In the genomic region with DNA sequence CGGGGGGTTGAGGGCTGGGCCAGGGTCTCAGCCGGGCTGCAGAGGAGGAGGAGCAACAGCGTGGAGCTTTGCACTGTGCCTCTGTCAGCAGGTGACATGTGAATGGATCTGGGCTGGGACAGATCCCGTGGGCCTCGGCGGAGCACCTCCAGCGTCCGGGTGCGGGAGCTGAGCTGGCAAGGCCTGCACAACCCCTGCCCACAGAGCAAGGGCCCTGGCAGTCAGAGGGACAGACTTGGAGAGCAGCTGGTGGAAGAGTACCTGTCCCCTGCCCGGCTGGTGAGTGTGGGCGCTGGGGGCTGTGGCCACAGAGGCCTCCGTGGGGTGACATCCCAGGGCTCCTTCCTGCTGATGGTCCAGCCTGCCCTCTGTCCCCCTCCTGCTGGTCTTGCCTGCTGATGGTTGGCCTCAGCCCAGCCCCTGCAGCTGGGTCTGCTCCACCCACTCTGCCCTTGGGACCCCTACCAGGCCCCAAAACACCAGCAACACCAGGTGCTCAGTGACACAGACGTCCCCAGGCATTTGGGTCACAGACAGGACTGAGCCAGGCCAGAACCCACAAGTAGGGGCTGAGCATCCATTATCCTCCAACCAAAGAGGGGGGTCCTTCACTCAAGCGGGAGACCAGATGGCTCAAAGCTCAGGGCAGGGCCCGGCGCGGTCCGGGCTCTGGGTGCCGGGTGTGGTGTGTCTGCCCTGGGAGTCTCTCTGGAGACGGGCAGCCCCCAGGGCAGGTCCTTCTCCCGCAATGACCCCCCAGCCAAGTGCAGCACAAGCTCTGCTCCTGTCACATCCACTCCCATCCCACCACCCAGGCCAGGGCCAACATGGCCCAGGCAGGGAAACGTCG, we compare ENCODE assay signal across 18 cellular contexts. TPM values are rescaled to one million over a fixed set of nuclear protein-coding genes. Genes with fewer than 3 reads are reported as not detected.
A peak's percentile ranks its signal among the peaks of the same experiment; 100 is the strongest.
DNase-seq lines count a peak whose midpoint lies in the region; ATAC-seq and TF ChIP-seq lines count a peak whose summit lies in the region.
"Had no signal": no experiment of that assay in that cellular context is flagged by ENCODE, and none has a peak within 500 bp of the region (broad histone marks: within the 10 kb centered on the region; RNA-seq: fewer than 3 reads in every experiment).

No MANE protein-coding gene starts in this region.

- no peak for TF ChIP-seq CTCF in left ventricle myocardium inferior (IDR thresholded peaks at IDR 0.05; ENCODE audit: borderline replicate concordance)
- no peak for TF ChIP-seq CTCF in endodermal cell (conservative IDR thresholded peaks at IDR 0.05)
- TF ChIP-seq CTCF in nephron progenitor cell (IDR thresholded peaks at IDR 0.05): no peak

- H3K36me3 Mint-ChIP-seq in endodermal cell (ENCODE audit: low read depth) (peaks cover 10% of the 10 kb centered on the region), nephron progenitor cell (ENCODE audit: low read depth) (peaks cover 5% of the 10 kb centered on the region)

- H3K4me3 Mint-ChIP-seq in endodermal cell: no peak overlapping the region
- H3K4me3 Mint-ChIP-seq in nephron progenitor cell: no peak overlapping the region
- H3K4me3 Mint-ChIP-seq: CD4-positive, alpha-beta T cell; H9 had no signal

- WGBS in endodermal cell (ENCODE audit: insufficient coverage in 1 of 2, insufficient read length in 1 of 2), 2 experiments: 84 to 88% methylated on average over 10 to 23 of the region's 23 CpGs
- 88 to 89% methylated on average over 22 to 23 of the region's 23 CpGs for WGBS in aorta, 2 donors

- H3K4me1 Mint-ChIP-seq in endodermal cell (peaks cover 2% of the 10 kb centered on the region), nephron progenitor cell (peaks cover 26% of the 10 kb centered on the region)

- H3K9ac ChIP-seq in endodermal cell (ENCODE audit: extremely low read depth, low read length, poor library complexity, severe bottlenecking): no peak overlapping the region

- H3K27ac ChIP-seq in left ventricle myocardium inferior (replicated peaks) (no peak overlapping the region), endodermal cell (ENCODE audit: low read depth, low read length) (no peak overlapping the region), aorta (ENCODE audit: low read depth in 1 of 2, low read length in 2 of 2) (no peak overlapping the region)

- no peaks in the 10 kb centered on the region for H3K36me3 ChIP-seq in left ventricle myocardium inferior
- no peaks in the 10 kb centered on the region for H3K36me3 ChIP-seq in endodermal cell (ENCODE audit: control insufficient read depth, insufficient read depth, low read length)
- H3K36me3 ChIP-seq in aorta (ENCODE audit: control insufficient read depth in 1 of 2, insufficient read depth in 2 of 2, low read length in 1 of 2): no peaks in the 10 kb centered on the region

- H3K9me3 ChIP-seq in left ventricle myocardium inferior (replicated peaks): no peaks in the 10 kb centered on the region
- H3K9me3 ChIP-seq in endodermal cell (ENCODE audit: control insufficient read depth, low read length): no peaks in the 10 kb centered on the region
- H3K9me3 ChIP-seq in aorta (ENCODE audit: control insufficient read depth, low read length): no peaks in the 10 kb centered on the region

- H3K27me3 Mint-ChIP-seq in endodermal cell (ENCODE audit: insufficient read depth): peaks cover 9% of the 10 kb centered on the region
- peaks cover 30% of the 10 kb centered on the region for H3K27me3 Mint-ChIP-seq in nephron progenitor cell (ENCODE audit: low read depth, poor library complexity)
- H3K27me3 Mint-ChIP-seq: CD4-positive, alpha-beta T cell had no signal

- H3K27ac Mint-ChIP-seq in endodermal cell: no peak overlapping the region
- no peak overlapping the region for H3K27ac Mint-ChIP-seq in nephron progenitor cell
- H3K27ac Mint-ChIP-seq: CD4-positive, alpha-beta T cell; H9 had no signal

- peaks cover 21% of the 10 kb centered on the region for H3K4me1 ChIP-seq in left ventricle myocardium inferior
- no peaks in the 10 kb centered on the region for H3K4me1 ChIP-seq in endodermal cell (ENCODE audit: control insufficient read depth, insufficient read depth, low read length)
- H3K4me1 ChIP-seq in aorta (ENCODE audit: control insufficient read depth in 1 of 2, insufficient read depth in 2 of 2, low read length in 2 of 2): no peaks in the 10 kb centered on the region

- H3K4me3 ChIP-seq in left ventricle myocardium inferior (no peak overlapping the region), endodermal cell (ENCODE audit: low read length) (no peak overlapping the region), aorta (ENCODE audit: low read length in 2 of 2) (no peak overlapping the region)
- H3K4me3 ChIP-seq: GM12878 had no signal

- peaks cover 44% of the 10 kb centered on the region for H3K27me3 ChIP-seq in left ventricle myocardium inferior (ENCODE audit: low read depth)
- H3K27me3 ChIP-seq in endodermal cell (ENCODE audit: control insufficient read depth, insufficient read depth, low read length, poor library complexity, severe bottlenecking): no peaks in the 10 kb centered on the region
- H3K27me3 ChIP-seq in aorta (ENCODE audit: control insufficient read depth in 1 of 2, insufficient read depth in 2 of 2, low read length in 1 of 2): no peaks in the 10 kb centered on the region

- no peak for ATAC-seq in Right ventricle myocardium superior (ENCODE audit: poor library complexity)
- ATAC-seq in aorta (ENCODE audit: low FRiP score): no peak
- no peak for ATAC-seq in HG03521 (IDR thresholded peaks at IDR 0.05; ENCODE audit: unreplicated experiment)
- no peak for ATAC-seq in HG02623 (IDR thresholded peaks at IDR 0.05; ENCODE audit: unreplicated experiment)
- ATAC-seq: GM12878 had no signal

- intact Hi-C loops in left ventricle myocardium inferior (cut with micrococcal nuclease) (no loop called here), Right ventricle myocardium superior (cut with DNase I) (no loop called here), aorta (cut with DNase I) (no loop called here)

- H3K9me3 Mint-ChIP-seq in endodermal cell (peaks cover 1% of the 10 kb centered on the region), nephron progenitor cell (no peaks in the 10 kb centered on the region)
- H3K9me3 Mint-ChIP-seq: CD4-positive, alpha-beta T cell had no signal

- DNase-seq in left ventricle myocardium inferior (peak; percentile 16), Right ventricle myocardium superior (no peak), endodermal cell (peak; percentile 49), nephron progenitor cell (peak; percentile 8), aorta (peak; percentile 40 to 73)
- DNase-seq in stimulated activated naive CD4-positive, alpha-beta T cell (lab: John Stamatoyannopoulos, UW): no peak
- DNase-seq: CD4-positive, alpha-beta T cell; DMS79; H9; NCI-H1436; NCI-H2081; NCI-H526 treated with DMSO at 0.1 percent for 48 hours; OCI-M1; RPMI8226 had no signal

RNA-seq across cellular contexts. Expression of a gene that starts 3.5 kb away (rescaled TPM):
- total RNA-seq in left ventricle myocardium inferior (0.25 TPM), Right ventricle myocardium superior (0.13 TPM), endodermal cell (1 to 10 TPM; 3.0 to 4.3 TPM), aorta (1 to 10 TPM; 1.0 to 1.3 TPM)
- 0.93 TPM for polyA plus RNA-seq in endodermal cell (2013, experiment 1 of 2)
- polyA plus RNA-seq in endodermal cell (2013, experiment 2 of 2): 1.3 TPM
- polyA plus RNA-seq in aorta: 1 to 10 TPM in 1 of 2 donors, under 1 TPM in 1; 0.25 to 1.5 TPM
- total RNA-seq: HT1080 had no signal

RNA-seq across cellular contexts. Expression of a gene that starts 5.4 kb away (rescaled TPM):
- total RNA-seq in left ventricle myocardium inferior (55.9 TPM), Right ventricle myocardium superior (60.5 TPM), endodermal cell (10 to 100 TPM; 64.8 to 68.2 TPM), aorta (10 to 100 TPM; 35.9 to 44.9 TPM)
- 48.8 TPM for polyA plus RNA-seq in endodermal cell (2013, experiment 1 of 2)
- 45.1 TPM for polyA plus RNA-seq in endodermal cell (2013, experiment 2 of 2)
- polyA plus RNA-seq in aorta: 100 to 1,000 TPM in 1 of 2 donors, 10 to 100 TPM in 1; 75.9 to 142 TPM

RNA-seq across cellular contexts. Expression of a gene that starts 19.7 kb away (rescaled TPM):
- total RNA-seq in left ventricle myocardium inferior (0.52 TPM), Right ventricle myocardium superior (0.22 TPM), endodermal cell (10 to 100 TPM in 1 of 2 donors, 1 to 10 TPM in 1; 8.5 to 13.3 TPM), aorta (1 to 10 TPM; 1.4 to 1.9 TPM)
- polyA plus RNA-seq in endodermal cell (2013, experiment 1 of 2): 1.8 TPM
- 1.8 TPM for polyA plus RNA-seq in endodermal cell (2013, experiment 2 of 2)
- 1 to 10 TPM; 1.7 to 1.9 TPM for polyA plus RNA-seq in aorta

RNA-seq across cellular contexts. Expression of a gene that starts 20.0 kb away (rescaled TPM):
- 4.5 TPM for total RNA-seq in left ventricle myocardium inferior
- 4.4 TPM for total RNA-seq in Right ventricle myocardium superior
- total RNA-seq in endodermal cell: 10 to 100 TPM; 34.2 to 36.3 TPM
- polyA plus RNA-seq in endodermal cell (2013, experiment 1 of 2): 11.3 TPM
- polyA plus RNA-seq in endodermal cell (2013, experiment 2 of 2): 14.6 TPM
- total RNA-seq in aorta: 1 to 10 TPM; 5.6 to 8.5 TPM
- 1 to 10 TPM; 8.4 to 9.9 TPM for polyA plus RNA-seq in aorta

RNA-seq across cellular contexts. Expression of a gene that starts 33.8 kb away (rescaled TPM):
- total RNA-seq in left ventricle myocardium inferior (142 TPM), Right ventricle myocardium superior (171 TPM), endodermal cell (10 to 100 TPM; 42.7 to 43.2 TPM), aorta (100 to 1,000 TPM; 146 to 184 TPM)
- 43.7 TPM for polyA plus RNA-seq in endodermal cell (2013, experiment 1 of 2)
- polyA plus RNA-seq in endodermal cell (2013, experiment 2 of 2): 42.8 TPM
- polyA plus RNA-seq in aorta: 100 to 1,000 TPM; 125 to 224 TPM

Comparison
In these comparisons a context has a peak if more than half of its experiments do, and no peak if none do; other contexts are left out.
1. DNase-seq: peak in left ventricle myocardium inferior (single experiment), endodermal cell (single experiment), nephron progenitor cell (single experiment) and aorta (2 of 2); none in Right ventricle myocardium superior (single experiment) and stimulated activated naive CD4-positive, alpha-beta T cell (0 of 6).